In genomic region chr15:48889925-48890324, GRCh38 we compare ENCODE assay signal across 15 cellular contexts.
"Had no signal": no experiment of that assay in that cellular context is flagged by ENCODE, and none has a peak within 500 bp of the region (broad histone marks: within the 10 kb centered on the region; RNA-seq: fewer than 3 reads in every experiment).

No MANE protein-coding gene starts in this region.

- ATAC-seq: naive thymus-derived CD4-positive, alpha-beta T cell had no signal

- H3K27me3 ChIP-seq: dorsolateral prefrontal cortex, gastroesophageal sphincter, stomach had no signal

- H3K9me3 Mint-ChIP-seq: naive thymus-derived CD4-positive, alpha-beta T cell had no signal

- DNase-seq: cortex of kidney; dorsolateral prefrontal cortex; effector CD8-positive, alpha-beta T cell; glutamatergic neuron; hippocampal formation; naive thymus-derived CD4-positive, alpha-beta T cell; posterior cingulate gyrus; small intestine; stimulated activated CD4-positive, alpha-beta T cell treated with anti-CD3 and anti-CD28 coated beads, Interleukin-12 subunit alpha, Interleukin-12 subunit beta, amount 100 ng/mL, for 4 hours; stimulated activated naive CD4-positive, alpha-beta T cell; stomach; substantia nigra had no signal

- H3K4me3 ChIP-seq: dorsolateral prefrontal cortex, gastroesophageal sphincter, stomach had no signal

- H3K27ac ChIP-seq: dorsolateral prefrontal cortex, neutrophil had no signal

- H3K36me3 ChIP-seq: gastroesophageal sphincter, neutrophil, stomach, thoracic aorta had no signal

- H3K27ac Mint-ChIP-seq: naive thymus-derived CD4-positive, alpha-beta T cell had no signal

- H3K4me3 Mint-ChIP-seq: naive thymus-derived CD4-positive, alpha-beta T cell had no signal

- H3K4me1 ChIP-seq: gastroesophageal sphincter, stomach had no signal

- H3K9me3 ChIP-seq: gastroesophageal sphincter, neutrophil, stomach, thoracic aorta had no signal
